ENCODE assay signal across 18 cellular contexts in genomic region chr10:90042075-90042474, GRCh38.
A peak's percentile ranks its signal among the peaks of the same experiment; 100 is the strongest.
DNase-seq lines count a peak whose midpoint lies in the region; ATAC-seq and TF ChIP-seq lines count a peak whose summit lies in the region.
"Had no signal": no experiment of that assay in that cellular context is flagged by ENCODE, and none has a peak within 500 bp of the region (broad histone marks: within the 10 kb centered on the region; RNA-seq: fewer than 3 reads in every experiment).

No MANE protein-coding gene starts in this region.

- peak; percentile 67 to 73 for ATAC-seq in left cardiac atrium
- ATAC-seq: CD8-positive, alpha-beta T cell; GM12878; GM23338 had no signal

- no peaks in the 10 kb centered on the region for H3K4me1 Mint-ChIP-seq in CD4-positive, alpha-beta memory T cell
- H3K4me1 Mint-ChIP-seq in mesothelial cell of epicardium (peaks cover 2% of the 10 kb centered on the region), glutamatergic neuron (ENCODE audit: low read depth, unreplicated experiment) (no peaks in the 10 kb centered on the region)
- H3K4me1 Mint-ChIP-seq: GM23338 had no signal

- H3K4me3 ChIP-seq in SJCRH30: no peak overlapping the region; the same call in 1 of the 2 replicates
- H3K4me3 ChIP-seq in CD4-positive, alpha-beta memory T cell (ENCODE audit: low read length in 2 of 2): no peak overlapping the region
- H3K4me3 ChIP-seq: GM12878, GM23338, HAP-1 had no signal

- H3K27me3 ChIP-seq in SJCRH30: no peaks in the 10 kb centered on the region
- no peaks in the 10 kb centered on the region for H3K27me3 ChIP-seq in CD4-positive, alpha-beta memory T cell (ENCODE audit: insufficient read depth, low read length)

- DNase-seq in left cardiac atrium (no peak), cardiac septum (ENCODE audit: low spot score) (no peak), SJCRH30 (peak in 1 of 2 experiments; percentile 33), islet precursor cell (peak; percentile 48), mesothelial cell of epicardium (ENCODE audit: low spot score in 2 of 2, unreplicated experiment in 2 of 2) (no peak), glutamatergic neuron (no peak)
- DNase-seq in CD4-positive, alpha-beta memory T cell: no peak
- DNase-seq: 8988T; C1 segment of cervical spinal cord; Caco-2; CD8-positive, alpha-beta T cell; DMS153; DND-41; GDM1; HFFc6 had no signal

- no peaks in the 10 kb centered on the region for H3K9me3 ChIP-seq in SJCRH30 (replicated peaks)
- no peaks in the 10 kb centered on the region for H3K9me3 ChIP-seq in CD4-positive, alpha-beta memory T cell (ENCODE audit: control insufficient read depth in 1 of 2, low read length in 2 of 2)
- H3K9me3 ChIP-seq: Caco-2, HAP-1 had no signal

- CTCF ChIA-PET in CD4-positive, alpha-beta memory T cell (lab: Charles Lee; ENCODE audit: partially characterized antibody): no interaction called here

- H3K36me3 ChIP-seq in SJCRH30: no peaks in the 10 kb centered on the region
- no peaks in the 10 kb centered on the region for H3K36me3 ChIP-seq in CD4-positive, alpha-beta memory T cell (ENCODE audit: insufficient read depth, low read length)
- H3K36me3 ChIP-seq: HAP-1 had no signal

- POLR2A ChIA-PET in CD4-positive, alpha-beta memory T cell (lab: Charles Lee; ENCODE audit: partially characterized antibody): no interaction called here

- no peaks in the 10 kb centered on the region for H3K9me3 Mint-ChIP-seq in CD4-positive, alpha-beta memory T cell
- H3K9me3 Mint-ChIP-seq in mesothelial cell of epicardium: peaks cover 5% of the 10 kb centered on the region
- H3K9me3 Mint-ChIP-seq in glutamatergic neuron (ENCODE audit: unreplicated experiment): no peaks in the 10 kb centered on the region
- H3K9me3 Mint-ChIP-seq: CD8-positive, alpha-beta T cell; GM23338 had no signal

- no peak overlapping the region for H3K27ac Mint-ChIP-seq in CD4-positive, alpha-beta memory T cell
- H3K27ac Mint-ChIP-seq in mesothelial cell of epicardium (no peak overlapping the region), glutamatergic neuron (ENCODE audit: unreplicated experiment) (no peak overlapping the region)
- H3K27ac Mint-ChIP-seq: CD8-positive, alpha-beta T cell; GM23338; HFFc6 had no signal

- peak overlapping the region; percentile 6; the same call in 1 of the 2 replicates for H3K27ac ChIP-seq in SJCRH30
- no peak overlapping the region for H3K27ac ChIP-seq in CD4-positive, alpha-beta memory T cell (ENCODE audit: low read depth, low read length)

- peaks cover 0 to 2% of the 10 kb centered on the region in 2 donors for H3K27me3 Mint-ChIP-seq in CD4-positive, alpha-beta memory T cell
- peaks cover 2% of the 10 kb centered on the region for H3K27me3 Mint-ChIP-seq in mesothelial cell of epicardium (ENCODE audit: low read depth)
- H3K27me3 Mint-ChIP-seq in glutamatergic neuron (ENCODE audit: unreplicated experiment): no peaks in the 10 kb centered on the region

- intact Hi-C loops in left cardiac atrium (cut with DNase I): no loop called here
- intact Hi-C loops in cardiac septum (cut with DNase I): no loop called here
- intact Hi-C loops in CD4-positive, alpha-beta memory T cell (cut with micrococcal nuclease): no loop called here

- no peak overlapping the region for H3K4me3 Mint-ChIP-seq in CD4-positive, alpha-beta memory T cell
- no peak overlapping the region for H3K4me3 Mint-ChIP-seq in mesothelial cell of epicardium
- no peak overlapping the region for H3K4me3 Mint-ChIP-seq in glutamatergic neuron (ENCODE audit: unreplicated experiment)
- H3K4me3 Mint-ChIP-seq: CD8-positive, alpha-beta T cell; GM23338; HFFc6 had no signal

- TF ChIP-seq CTCF in mesothelial cell of epicardium (IDR thresholded peaks at IDR 0.05; ENCODE audit: unreplicated experiment) (no peak), glutamatergic neuron (IDR thresholded peaks at IDR 0.05; ENCODE audit: partially characterized antibody, unreplicated experiment) (no peak)

- no peaks in the 10 kb centered on the region for H3K4me1 ChIP-seq in SJCRH30
- no peaks in the 10 kb centered on the region for H3K4me1 ChIP-seq in CD4-positive, alpha-beta memory T cell (ENCODE audit: insufficient read depth, low read length)
- H3K4me1 ChIP-seq: Caco-2, HAP-1 had no signal

- no peaks in the 10 kb centered on the region for H3K36me3 Mint-ChIP-seq in CD4-positive, alpha-beta memory T cell
- H3K36me3 Mint-ChIP-seq in mesothelial cell of epicardium (no peaks in the 10 kb centered on the region), glutamatergic neuron (ENCODE audit: unreplicated experiment) (no peaks in the 10 kb centered on the region)
- H3K36me3 Mint-ChIP-seq: CD8-positive, alpha-beta T cell had no signal
